In genomic region chr19:13097331-13098258, GRCh38 we compare ENCODE assay signal across 11 cellular contexts. TPM values are rescaled to one million over a fixed set of nuclear protein-coding genes. Genes with fewer than 3 reads are reported as not detected.
DNase-seq lines count a peak whose midpoint lies in the region; ATAC-seq, FAIRE-seq and TF ChIP-seq lines count a peak whose summit lies in the region.
"Had no signal": no experiment of that assay in that cellular context is flagged by ENCODE, and none has a peak within 500 bp of the region (broad histone marks: within the 10 kb centered on the region; RNA-seq: fewer than 3 reads in every experiment).

No MANE protein-coding gene starts in this region.

- no peak overlapping the region for H3K27ac ChIP-seq in astrocyte (ENCODE audit: low read depth, low read length)
- no peak overlapping the region for H3K27ac ChIP-seq in mesodermal cell (ENCODE audit: low read depth, low read length, severe bottlenecking)
- peak overlapping the region; percentile 90 for H3K27ac ChIP-seq in vagina

- H3K9me3 ChIP-seq in astrocyte (ENCODE audit: insufficient read depth, low read depth, low read length): no peaks in the 10 kb centered on the region
- no peaks in the 10 kb centered on the region for H3K9me3 ChIP-seq in mesodermal cell (ENCODE audit: control insufficient read depth, low read length)
- no peaks in the 10 kb centered on the region for H3K9me3 ChIP-seq in vagina
- H3K9me3 ChIP-seq: adrenal gland had no signal

- peaks cover 2% of the 10 kb centered on the region for H3K36me3 Mint-ChIP-seq in activated naive CD4-positive, alpha-beta T cell treated with anti-CD3 and anti-CD28 coated beads for 36 hours (ENCODE audit: low read depth)
- no peaks in the 10 kb centered on the region for H3K36me3 Mint-ChIP-seq in activated naive CD4-positive, alpha-beta T cell treated with anti-CD3 and anti-CD28 coated beads, Interleukin-2, amount 50 U/mL, for 72 hours
- peaks cover 5% of the 10 kb centered on the region for H3K36me3 Mint-ChIP-seq in astrocyte (ENCODE audit: low read depth, unreplicated experiment)

- H3K27me3 Mint-ChIP-seq in activated naive CD4-positive, alpha-beta T cell treated with anti-CD3 and anti-CD28 coated beads for 36 hours (ENCODE audit: low read depth): peaks cover 31% of the 10 kb centered on the region
- peaks cover 38% of the 10 kb centered on the region for H3K27me3 Mint-ChIP-seq in astrocyte (ENCODE audit: low read depth, unreplicated experiment)

- H4K20me1 ChIP-seq in astrocyte (ENCODE audit: insufficient read depth, low read length): peaks cover 6% of the 10 kb centered on the region

- H3K4me3 ChIP-seq in astrocyte (ENCODE audit: insufficient read depth, low read depth, low read length) (no peak overlapping the region), mesodermal cell (ENCODE audit: extremely low read depth, insufficient read depth, low read length, poor library complexity, severe bottlenecking) (peak overlapping the region; percentile 16), vagina (peak overlapping the region; percentile 36 to 39)

- H3K4me2 ChIP-seq in astrocyte (ENCODE audit: low read length): peak overlapping the region; percentile 5

- ATAC-seq in activated naive CD4-positive, alpha-beta T cell treated with anti-CD3 and anti-CD28 coated beads, Interleukin-2, amount 50 U/mL, for 72 hours: no peak
- no peak for ATAC-seq in HG03045 (IDR thresholded peaks at IDR 0.05; ENCODE audit: unreplicated experiment)
- ATAC-seq in GM19397 (IDR thresholded peaks at IDR 0.05; ENCODE audit: unreplicated experiment): no peak

- CTCF ChIA-PET in activated naive CD4-positive, alpha-beta T cell treated with anti-CD3 and anti-CD28 coated beads for 36 hours (lab: Charles Lee): interaction anchor here (5.0 kb wide), 1 partner anchor 120 kb away, joined by 92 read pairs; no protein-coding TSS in a partner anchor

- DNase-seq in activated naive CD4-positive, alpha-beta T cell treated with anti-CD3 and anti-CD28 coated beads for 36 hours: peak; percentile 38
- DNase-seq in activated naive CD4-positive, alpha-beta T cell treated with anti-CD3 and anti-CD28 coated beads, Interleukin-2, amount 50 U/mL, for 72 hours (ENCODE audit: low spot score in 2 of 2): no peak
- DNase-seq in astrocyte (ENCODE audit: low read depth) (no peak), vagina (ENCODE audit: extremely low spot score in 2 of 2) (no peak), NCI-H748 (lab: John Stamatoyannopoulos, UW; ENCODE audit: unreplicated experiment) (no peak)
- DNase-seq: COR-L47 had no signal

- peak overlapping the region; percentile 44 for H3K4me3 Mint-ChIP-seq in activated naive CD4-positive, alpha-beta T cell treated with anti-CD3 and anti-CD28 coated beads for 36 hours
- H3K4me3 Mint-ChIP-seq in astrocyte (ENCODE audit: unreplicated experiment): no peak overlapping the region

- no peaks in the 10 kb centered on the region for H3K9me3 Mint-ChIP-seq in activated naive CD4-positive, alpha-beta T cell treated with anti-CD3 and anti-CD28 coated beads for 36 hours
- no peaks in the 10 kb centered on the region for H3K9me3 Mint-ChIP-seq in activated naive CD4-positive, alpha-beta T cell treated with anti-CD3 and anti-CD28 coated beads, Interleukin-2, amount 50 U/mL, for 72 hours
- H3K9me3 Mint-ChIP-seq in astrocyte (ENCODE audit: unreplicated experiment): peaks cover 10% of the 10 kb centered on the region

- TF ChIP-seq CTCF in astrocyte (IDR thresholded peaks at IDR 0.05; ENCODE audit: insufficient read depth, low read depth, low read length) (no peak), vagina (IDR thresholded peaks at IDR 0.05) (no peak)

- no peaks in the 10 kb centered on the region for H3K79me2 ChIP-seq in astrocyte (ENCODE audit: insufficient read depth, low read length)

- H2AFZ ChIP-seq in astrocyte (ENCODE audit: low read depth, low read length): no peak overlapping the region

- H3K27me3 ChIP-seq in astrocyte (ENCODE audit: insufficient read depth, low read length) (no peaks in the 10 kb centered on the region), vagina (no peaks in the 10 kb centered on the region)

- FAIRE-seq in astrocyte (lab: Jason Lieb, UNC): no peak
- FAIRE-seq: H54 had no signal

- H3K4me1 ChIP-seq in astrocyte (ENCODE audit: insufficient read depth, low read length) (peaks cover 21% of the 10 kb centered on the region), mesodermal cell (ENCODE audit: control insufficient read depth, insufficient read depth, low read length, poor library complexity, severe bottlenecking) (peaks cover 22% of the 10 kb centered on the region), vagina (peaks cover 82% of the 10 kb centered on the region)

- TF ChIP-seq POLR2A in vagina (IDR thresholded peaks at IDR 0.05): no peak

- H3K9ac ChIP-seq in astrocyte (ENCODE audit: low read length): no peak overlapping the region

- no peaks in the 10 kb centered on the region for H3K36me3 ChIP-seq in astrocyte (ENCODE audit: insufficient read depth, low read length)
- no peaks in the 10 kb centered on the region for H3K36me3 ChIP-seq in mesodermal cell (ENCODE audit: control insufficient read depth, insufficient read depth, low read length)
- no peaks in the 10 kb centered on the region for H3K36me3 ChIP-seq in vagina
- H3K36me3 ChIP-seq: adrenal gland had no signal

- no peak overlapping the region for H3K27ac Mint-ChIP-seq in activated naive CD4-positive, alpha-beta T cell treated with anti-CD3 and anti-CD28 coated beads for 36 hours
- no peak overlapping the region for H3K27ac Mint-ChIP-seq in activated naive CD4-positive, alpha-beta T cell treated with anti-CD3 and anti-CD28 coated beads, Interleukin-2, amount 50 U/mL, for 72 hours
- no peak overlapping the region for H3K27ac Mint-ChIP-seq in astrocyte (ENCODE audit: unreplicated experiment)

- WGBS in mesodermal cell (ENCODE audit: insufficient coverage in 2 of 2), 2 experiments: 2 to 3% methylated on average over 14 to 34 of the region's 71 CpGs

- peaks cover 47% of the 10 kb centered on the region for H3K4me1 Mint-ChIP-seq in activated naive CD4-positive, alpha-beta T cell treated with anti-CD3 and anti-CD28 coated beads for 36 hours (ENCODE audit: low read depth)
- peaks cover 5% of the 10 kb centered on the region for H3K4me1 Mint-ChIP-seq in astrocyte (ENCODE audit: low read depth, unreplicated experiment)

- intact Hi-C loops in activated naive CD4-positive, alpha-beta T cell treated with anti-CD3 and anti-CD28 coated beads for 36 hours (cut with micrococcal nuclease): loop anchor here (1.0 to 5.0 kb wide), 4 partner anchors 53 to 215 kb away; partner anchors contain the start of genes DNASE2, IER2 and STX10
- intact Hi-C loops in vagina (cut with DNase I): no loop called here

RNA-seq across cellular contexts. Expression of gene LYL1, which starts 5.1 kb away (rescaled TPM):
- total RNA-seq in activated naive CD4-positive, alpha-beta T cell treated with anti-CD3 and anti-CD28 coated beads for 36 hours: 1 to 10 TPM; 1.8 to 2.2 TPM
- total RNA-seq in activated naive CD4-positive, alpha-beta T cell treated with anti-CD3 and anti-CD28 coated beads, Interleukin-2, amount 50 U/mL, for 72 hours: 1 to 10 TPM in 1 of 2 donors, under 1 TPM in 1; 0.71 to 3.2 TPM
- 0.27 TPM in 1 of 2 replicates, not detected in the other for total RNA-seq in astrocyte
- 14.3 TPM for polyA plus RNA-seq in mesodermal cell (2013, experiment 1 of 2)
- polyA plus RNA-seq in mesodermal cell (2013, experiment 2 of 2): 10.6 TPM
- total RNA-seq in vagina: 11.5 TPM

RNA-seq across cellular contexts. Expression of gene TRMT1, which starts 18.9 kb away (rescaled TPM):
- total RNA-seq in activated naive CD4-positive, alpha-beta T cell treated with anti-CD3 and anti-CD28 coated beads for 36 hours: 10 to 100 TPM; 55.8 to 59.6 TPM
- total RNA-seq in activated naive CD4-positive, alpha-beta T cell treated with anti-CD3 and anti-CD28 coated beads, Interleukin-2, amount 50 U/mL, for 72 hours: 10 to 100 TPM; 65.5 to 82.4 TPM
- total RNA-seq in astrocyte (43.0 and 43.3 TPM in 2 replicates), vagina (28.0 TPM)
- 36.2 TPM for polyA plus RNA-seq in mesodermal cell (2013, experiment 1 of 2)
- polyA plus RNA-seq in mesodermal cell (2013, experiment 2 of 2): 27.4 TPM

RNA-seq across cellular contexts. Expression of gene NACC1, which starts 20.5 kb away (rescaled TPM):
- total RNA-seq in activated naive CD4-positive, alpha-beta T cell treated with anti-CD3 and anti-CD28 coated beads for 36 hours: 10 to 100 TPM; 41.3 to 45.0 TPM
- 10 to 100 TPM; 56.0 to 67.0 TPM for total RNA-seq in activated naive CD4-positive, alpha-beta T cell treated with anti-CD3 and anti-CD28 coated beads, Interleukin-2, amount 50 U/mL, for 72 hours
- total RNA-seq in astrocyte: 96.4 and 104 TPM in 2 replicates
- polyA plus RNA-seq in mesodermal cell (2013, experiment 1 of 2): 60.4 TPM
- 40.7 TPM for polyA plus RNA-seq in mesodermal cell (2013, experiment 2 of 2)
- total RNA-seq in vagina: 22.6 TPM

RNA-seq across cellular contexts. Expression of gene STX10, which starts 52.6 kb away (rescaled TPM):
- 10 to 100 TPM; 48.3 to 48.9 TPM for total RNA-seq in activated naive CD4-positive, alpha-beta T cell treated with anti-CD3 and anti-CD28 coated beads for 36 hours
- 10 to 100 TPM; 67.2 to 77.1 TPM for total RNA-seq in activated naive CD4-positive, alpha-beta T cell treated with anti-CD3 and anti-CD28 coated beads, Interleukin-2, amount 50 U/mL, for 72 hours
- total RNA-seq in astrocyte: 39.7 and 39.8 TPM in 2 replicates
- polyA plus RNA-seq in mesodermal cell (2013, experiment 1 of 2): 45.6 TPM
- 36.3 TPM for polyA plus RNA-seq in mesodermal cell (2013, experiment 2 of 2)
- 71.5 TPM for total RNA-seq in vagina

RNA-seq across cellular contexts. Expression of gene IER2, which starts 52.6 kb away (rescaled TPM):
- total RNA-seq in activated naive CD4-positive, alpha-beta T cell treated with anti-CD3 and anti-CD28 coated beads for 36 hours: 100 to 1,000 TPM; 120 to 123 TPM
- total RNA-seq in activated naive CD4-positive, alpha-beta T cell treated with anti-CD3 and anti-CD28 coated beads, Interleukin-2, amount 50 U/mL, for 72 hours: 100 to 1,000 TPM; 111 to 174 TPM
- 58.7 and 71.3 TPM in 2 replicates for total RNA-seq in astrocyte
- 106 TPM for polyA plus RNA-seq in mesodermal cell (2013, experiment 1 of 2)
- 66.8 TPM for polyA plus RNA-seq in mesodermal cell (2013, experiment 2 of 2)
- total RNA-seq in vagina: 152 TPM
